8 cellular contexts compared by ENCODE assay signal in genomic region chrX:119853449-119853848, GRCh38. TPM values are rescaled to one million over a fixed set of nuclear protein-coding genes. Genes with fewer than 3 reads are reported as not detected.
DNase-seq lines count a peak whose midpoint lies in the region; ATAC-seq, FAIRE-seq and TF ChIP-seq lines count a peak whose summit lies in the region.

No MANE protein-coding gene starts in this region.

- POLR2A ChIA-PET in K562 (lab: Yijun Ruan, JAX) = interaction anchor here (0.7 to 4.4 kb wide), 6 partner anchors 11 to 64 kb away, joined by 3 to 30 read pairs (median 7); partner anchors contain the start of genes NDUFA1, RNF113A and RPL39

- no peak for TF ChIP-seq EP300 in K562 (IDR thresholded peaks at IDR 0.05; ENCODE audit: low read length)

- H3K36me3 ChIP-seq in cardiac muscle cell (peaks cover 8% of the 10 kb centered on the region), K562 (ENCODE audit: control insufficient read depth, insufficient read depth, low read length) (peaks cover 27% of the 10 kb centered on the region; the same call in 2 of the 3 replicates), lower lobe of right lung (peaks cover 11% of the 10 kb centered on the region)

- no peaks in the 10 kb centered on the region for H4K20me1 ChIP-seq in K562 (replicated peaks; ENCODE audit: control insufficient read depth, insufficient read depth, low read length)

- no peaks in the 10 kb centered on the region for H3K9me1 ChIP-seq in K562 (ENCODE audit: control insufficient read depth, insufficient read depth, low read length)

- no peak for TF ChIP-seq RAD21 in K562 (CRISPR knock-in tag; conservative IDR thresholded peaks at IDR 0.05 in 1 of 2, IDR thresholded peaks at IDR 0.05 in 1 of 2)

- DNase-seq in cardiac muscle cell (ENCODE audit: low read depth in 1 of 2, low spot score in 1 of 2) (peak in 1 of 2 donors; percentile 8), Right ventricle myocardium inferior (ENCODE audit: missing footprints) (no peak), K562 (ENCODE audit: extremely low read depth in 1 of 4, low spot score in 3 of 4) (peak in 1 of 4 experiments; percentile 23), lower lobe of right lung (no peak), HuH-7 (ENCODE audit: low spot score) (no peak), foreskin keratinocyte (no peak), islet precursor cell (no peak), UCSD-AML1 (lab: John Stamatoyannopoulos, UW; ENCODE audit: unreplicated experiment) (no peak)

- no peaks in the 10 kb centered on the region for H3K9me3 ChIP-seq in cardiac muscle cell (ENCODE audit: low read depth)
- H3K9me3 ChIP-seq in K562 (replicated peaks; ENCODE audit: control insufficient read depth, insufficient read depth, low read depth, low read length) = no peaks in the 10 kb centered on the region
- H3K9me3 ChIP-seq in lower lobe of right lung = no peaks in the 10 kb centered on the region

- H3K4me2 ChIP-seq in K562 (ENCODE audit: insufficient read depth, low read length) = peak overlapping the region; percentile 72

- H2AFZ ChIP-seq in K562 (ENCODE audit: low read depth, low read length) = peak overlapping the region; percentile 91

- in situ Hi-C loops in K562 (cut with MboI) = no loop called here

- H3K4me3 ChIP-seq in cardiac muscle cell = peak overlapping the region; percentile 17
- peak overlapping the region; percentile 70 for H3K4me3 ChIP-seq in K562
- peak overlapping the region; percentile 71 for H3K4me3 ChIP-seq in lower lobe of right lung

- H3K4me1 ChIP-seq in cardiac muscle cell (ENCODE audit: low read depth) (peaks cover 3% of the 10 kb centered on the region), K562 (replicated peaks in 1 of 2; ENCODE audit: control insufficient read depth in 2 of 2, insufficient read depth in 2 of 2, low read length in 2 of 2) (peaks cover 0 to 2% of the 10 kb centered on the region in 2 experiments; a peak in 1 of 5 replicates), lower lobe of right lung (no peaks in the 10 kb centered on the region), foreskin keratinocyte (no peaks in the 10 kb centered on the region)

- 9% methylated on average over 10 of the region's 10 CpGs for WGBS in K562 (ENCODE audit: insufficient coverage, low coverage, missing lambda C conversion rate)

- H3K27ac ChIP-seq in cardiac muscle cell = peak overlapping the region; percentile 31
- H3K27ac ChIP-seq in K562 (ENCODE audit: extremely low read depth, low read depth, low read length) = peak overlapping the region; percentile 65; the same call in 2 of the 3 replicates
- peak overlapping the region; percentile 76 for H3K27ac ChIP-seq in lower lobe of right lung
- no peak overlapping the region for H3K27ac ChIP-seq in foreskin keratinocyte

- TF ChIP-seq CTCF in cardiac muscle cell (IDR thresholded peaks at IDR 0.05; ENCODE audit: low read depth, low read length) (no peak), K562 (IDR thresholded peaks at IDR 0.05 in 2 of 3, conservative IDR thresholded peaks at IDR 0.05 in 1 of 3; ENCODE audit: insufficient read depth in 2 of 3, low read depth in 1 of 3, low read length in 3 of 3) (no peak), lower lobe of right lung (IDR thresholded peaks at IDR 0.05) (no peak), foreskin keratinocyte (conservative IDR thresholded peaks at IDR 0.05) (no peak)

- ATAC-seq in Right ventricle myocardium inferior = no peak
- ATAC-seq in K562 = peak; percentile 29; the same call in 1 of the 3 replicates
- peak in 1 of 2 donors; percentile 44 for ATAC-seq in lower lobe of right lung
- no peak for ATAC-seq in foreskin keratinocyte

- TSS peak; percentile 87 for BruUV-seq in K562 (replicated peaks; lab: Mats Ljungman, UMichigan)

- intact Hi-C loops in Right ventricle myocardium inferior (cut with DNase I) = loop anchor here (1.0 to 5.0 kb wide), 2 partner anchors 18 to 61 kb away; partner anchors contain the start of genes NDUFA1, RNF113A and RPL39
- intact Hi-C loops in K562 (cut with micrococcal nuclease) = loop anchor here (2.0 kb wide), 1 partner anchor 17 kb away; the partner anchor contains the start of genes NDUFA1 and RNF113A
- intact Hi-C loops in lower lobe of right lung (cut with DNase I) = no loop called here

- no peak for TF ChIP-seq POLR2A in K562 (conservative IDR thresholded peaks at IDR 0.05)

- peaks cover 19% of the 10 kb centered on the region for H3K79me2 ChIP-seq in K562 (ENCODE audit: control insufficient read depth, insufficient read depth, low read length)

- H3K9ac ChIP-seq in K562 (ENCODE audit: insufficient read depth in 1 of 2, low read depth in 2 of 2, low read length in 2 of 2) = peak overlapping the region; percentile 68 to 89

- FAIRE-seq in K562 (lab: Jason Lieb, UNC) = no peak

- H3K27me3 ChIP-seq in cardiac muscle cell (no peaks in the 10 kb centered on the region), K562 (ENCODE audit: control insufficient read depth in 2 of 2, insufficient read depth in 2 of 2, low read length in 2 of 2) (no peaks in the 10 kb centered on the region), lower lobe of right lung (ENCODE audit: low read depth) (no peaks in the 10 kb centered on the region), foreskin keratinocyte (no peaks in the 10 kb centered on the region)

- CTCF ChIA-PET in K562 (lab: Yijun Ruan, JAX; ENCODE audit: low intra/inter-chr PET ratio) = no interaction called here

RNA-seq across cellular contexts. Expression of gene UPF3B, which starts 0.7 kb away (rescaled TPM):
- total RNA-seq in cardiac muscle cell (5.4 and 5.5 TPM in 2 replicates), Right ventricle myocardium inferior (3.4 TPM), K562 (2014; rRNA removed) (17.5 and 17.6 TPM in 2 replicates), K562 (2014; rRNA removed; fragmentation: Illumina TruSeq; extraction: Trizol) (32.3 and 38.1 TPM in 2 replicates), K562 (2015; rRNA removed; fragmentation: Illumina TruSeq; extraction: Trizol) (28.3 and 32.3 TPM in 2 replicates), K562 (2021) (17.9 and 19.7 TPM in 2 replicates), lower lobe of right lung (6.6 TPM), foreskin keratinocyte (5.5 and 7.1 TPM in 2 replicates)
- polyA plus RNA-seq in cardiac muscle cell (22.2 and 25.1 TPM in 2 replicates), K562 (2011; rRNA removed) (23.1 and 31.8 TPM in 2 replicates), K562 (2014; fragmentation: Illumina TruSeq; extraction: Trizol) (44.0 and 57.0 TPM in 2 replicates), K562 (2014; fragmentation: Nextera tagmentation; extraction: Ambion mirVana) (10 to 100 TPM; 24.1 to 37.5 TPM), K562 (2014; rRNA removed) (37.9 and 40.8 TPM in 2 replicates), foreskin keratinocyte (7.6 and 7.9 TPM in 2 replicates)
- total RNA-seq in K562 (2011; cell fraction: chromatin; rRNA removed; ENCODE audit: low replicate concordance) = 5.5 and 22.5 TPM in 2 replicates
- total RNA-seq in K562 (2011; cell fraction: nucleolus; rRNA removed) = 4.9 and 5.3 TPM in 2 replicates
- 7.7 and 8.8 TPM in 2 replicates for total RNA-seq in K562 (2011; cell fraction: nucleoplasm; rRNA removed)
- polyA plus RNA-seq in K562 (2011; cell fraction: cytosol; rRNA removed) = 3.5 and 7.9 TPM in 2 replicates
- polyA plus RNA-seq in K562 (2011; cell fraction: nucleus; rRNA removed) = 8.2 and 13.0 TPM in 2 replicates
- 25.6 and 37.7 TPM in 2 replicates for polyA plus RNA-seq in K562 (2012)
- 18.5 and 21.4 TPM in 2 replicates for polyA minus RNA-seq in K562 (2011; rRNA and poly(A)+ RNA removed)
- 6.7 and 6.8 TPM in 2 replicates for polyA minus RNA-seq in K562 (2011; cell fraction: cytosol; rRNA and poly(A)+ RNA removed)
- polyA minus RNA-seq in K562 (2011; cell fraction: nucleus; rRNA and poly(A)+ RNA removed) = 4.4 and 8.8 TPM in 2 replicates

RNA-seq across cellular contexts. Expression of gene RNF113A, which starts 18.1 kb away (rescaled TPM):
- total RNA-seq in cardiac muscle cell = 35.7 and 42.9 TPM in 2 replicates
- 26.0 and 28.3 TPM in 2 replicates for polyA plus RNA-seq in cardiac muscle cell
- 8.1 TPM for total RNA-seq in Right ventricle myocardium inferior
- total RNA-seq in K562 (2011; cell fraction: chromatin; rRNA removed; ENCODE audit: low replicate concordance) = 11.5 and 17.2 TPM in 2 replicates
- total RNA-seq in K562 (2011; cell fraction: nucleolus; rRNA removed) = 15.0 and 17.9 TPM in 2 replicates
- 14.0 and 14.8 TPM in 2 replicates for total RNA-seq in K562 (2011; cell fraction: nucleoplasm; rRNA removed)
- total RNA-seq in K562 (2014; rRNA removed) = 31.2 and 31.9 TPM in 2 replicates
- total RNA-seq in K562 (2014; rRNA removed; fragmentation: Illumina TruSeq; extraction: Trizol) = 17.9 and 22.4 TPM in 2 replicates
- total RNA-seq in K562 (2015; rRNA removed; fragmentation: Illumina TruSeq; extraction: Trizol) = 26.4 and 28.1 TPM in 2 replicates
- total RNA-seq in K562 (2021) = 26.3 and 28.5 TPM in 2 replicates
- polyA plus RNA-seq in K562 (2011; rRNA removed) = 21.2 and 25.6 TPM in 2 replicates
- polyA plus RNA-seq in K562 (2011; cell fraction: cytosol; rRNA removed) = 21.0 and 23.4 TPM in 2 replicates
- 22.4 and 31.4 TPM in 2 replicates for polyA plus RNA-seq in K562 (2011; cell fraction: nucleus; rRNA removed)
- 27.0 and 41.1 TPM in 2 replicates for polyA plus RNA-seq in K562 (2012)
- 27.8 and 32.8 TPM in 2 replicates for polyA plus RNA-seq in K562 (2014; fragmentation: Illumina TruSeq; extraction: Trizol)
- polyA plus RNA-seq in K562 (2014; fragmentation: Nextera tagmentation; extraction: Ambion mirVana) = 10 to 100 TPM; 23.9 to 29.4 TPM
- 38.4 and 39.5 TPM in 2 replicates for polyA plus RNA-seq in K562 (2014; rRNA removed)
- polyA minus RNA-seq in K562 (2011; rRNA and poly(A)+ RNA removed) = 11.4 and 14.6 TPM in 2 replicates
- polyA minus RNA-seq in K562 (2011; cell fraction: cytosol; rRNA and poly(A)+ RNA removed) = 9.5 and 11.5 TPM in 2 replicates
- polyA minus RNA-seq in K562 (2011; cell fraction: nucleus; rRNA and poly(A)+ RNA removed) = 3.6 and 10.3 TPM in 2 replicates
- total RNA-seq in lower lobe of right lung = 13.5 TPM
- total RNA-seq in foreskin keratinocyte = 12.7 and 13.0 TPM in 2 replicates
- 14.1 and 15.4 TPM in 2 replicates for polyA plus RNA-seq in foreskin keratinocyte

RNA-seq across cellular contexts. Expression of gene NDUFA1, which starts 18.2 kb away (rescaled TPM):
- total RNA-seq in cardiac muscle cell (38.3 and 71.7 TPM in 2 replicates), Right ventricle myocardium inferior (683 TPM), K562 (2014; rRNA removed) (160 and 218 TPM in 2 replicates), K562 (2014; rRNA removed; fragmentation: Illumina TruSeq; extraction: Trizol) (402 and 409 TPM in 2 replicates), K562 (2015; rRNA removed; fragmentation: Illumina TruSeq; extraction: Trizol) (378 and 383 TPM in 2 replicates), K562 (2021) (169 and 177 TPM in 2 replicates), lower lobe of right lung (79.2 TPM), foreskin keratinocyte (121 and 131 TPM in 2 replicates)
- polyA plus RNA-seq in cardiac muscle cell (476 and 587 TPM in 2 replicates), K562 (2011; rRNA removed) (336 and 418 TPM in 2 replicates), K562 (2014; fragmentation: Illumina TruSeq; extraction: Trizol) (162 and 191 TPM in 2 replicates), K562 (2014; fragmentation: Nextera tagmentation; extraction: Ambion mirVana) (1,000 to 10,000 TPM; 1,140 to 1,285 TPM), K562 (2014; rRNA removed) (308 and 430 TPM in 2 replicates), foreskin keratinocyte (207 and 231 TPM in 2 replicates)
- total RNA-seq in K562 (2011; cell fraction: chromatin; rRNA removed; ENCODE audit: low replicate concordance) = 25.7 and 39.2 TPM in 2 replicates
- total RNA-seq in K562 (2011; cell fraction: nucleolus; rRNA removed) = 32.1 and 33.7 TPM in 2 replicates
- 56.5 and 62.8 TPM in 2 replicates for total RNA-seq in K562 (2011; cell fraction: nucleoplasm; rRNA removed)
- polyA plus RNA-seq in K562 (2011; cell fraction: cytosol; rRNA removed) = 39.5 and 169 TPM in 2 replicates
- 44.8 and 122 TPM in 2 replicates for polyA plus RNA-seq in K562 (2011; cell fraction: nucleus; rRNA removed)
- polyA plus RNA-seq in K562 (2012) = 155 and 439 TPM in 2 replicates
- 149 and 153 TPM in 2 replicates for polyA minus RNA-seq in K562 (2011; rRNA and poly(A)+ RNA removed)
- 54.1 and 64.7 TPM in 2 replicates for polyA minus RNA-seq in K562 (2011; cell fraction: cytosol; rRNA and poly(A)+ RNA removed)
- 8.3 and 22.9 TPM in 2 replicates for polyA minus RNA-seq in K562 (2011; cell fraction: nucleus; rRNA and poly(A)+ RNA removed)

RNA-seq across cellular contexts. Expression of gene AKAP14, which starts 42.2 kb away (rescaled TPM):
- total RNA-seq in cardiac muscle cell = not detected in 2 replicates
- polyA plus RNA-seq in cardiac muscle cell = not detected in 2 replicates
- total RNA-seq in Right ventricle myocardium inferior = not detected
- total RNA-seq in K562 (2011; cell fraction: chromatin; rRNA removed; ENCODE audit: low replicate concordance) = not detected in 2 replicates
- not detected in 2 replicates for total RNA-seq in K562 (2011; cell fraction: nucleolus; rRNA removed)
- 1.6 TPM in 1 of 2 replicates, not detected in the other for total RNA-seq in K562 (2011; cell fraction: nucleoplasm; rRNA removed)
- not detected in 2 replicates for total RNA-seq in K562 (2014; rRNA removed)
- 0.48 TPM in 1 of 2 replicates, not detected in the other for total RNA-seq in K562 (2014; rRNA removed; fragmentation: Illumina TruSeq; extraction: Trizol)
- total RNA-seq in K562 (2015; rRNA removed; fragmentation: Illumina TruSeq; extraction: Trizol) = not detected in 2 replicates
- total RNA-seq in K562 (2021) = not detected in 2 replicates
- polyA plus RNA-seq in K562 (2011; rRNA removed) = not detected in 2 replicates
- not detected in 2 replicates for polyA plus RNA-seq in K562 (2011; cell fraction: cytosol; rRNA removed)
- not detected in 2 replicates for polyA plus RNA-seq in K562 (2011; cell fraction: nucleus; rRNA removed)
- not detected in 2 replicates for polyA plus RNA-seq in K562 (2012)
- polyA plus RNA-seq in K562 (2014; fragmentation: Illumina TruSeq; extraction: Trizol) = not detected in 2 replicates
- polyA plus RNA-seq in K562 (2014; fragmentation: Nextera tagmentation; extraction: Ambion mirVana) = not detected
- not detected in 2 replicates for polyA plus RNA-seq in K562 (2014; rRNA removed)
- polyA minus RNA-seq in K562 (2011; rRNA and poly(A)+ RNA removed) = not detected in 2 replicates
- not detected in 2 replicates for polyA minus RNA-seq in K562 (2011; cell fraction: cytosol; rRNA and poly(A)+ RNA removed)
- not detected in 2 replicates for polyA minus RNA-seq in K562 (2011; cell fraction: nucleus; rRNA and poly(A)+ RNA removed)
- 4.8 TPM for total RNA-seq in lower lobe of right lung
- not detected in 2 replicates for total RNA-seq in foreskin keratinocyte
- polyA plus RNA-seq in foreskin keratinocyte = not detected in 2 replicates

Comparison
In these comparisons a context has a peak if more than half of its experiments do, and no peak if none do; other contexts are left out.
1. H3K4me3 ChIP-seq: peak in every context shown above with its lines; median percentile 71 in lower lobe of right lung; 70 in K562; 17 in cardiac muscle cell.